In genomic region chr11:67912184-67912583, GRCh38 we compare ENCODE assay signal across 4 cellular contexts.
DNase-seq lines count a peak whose midpoint lies in the region; ATAC-seq, FAIRE-seq and TF ChIP-seq lines count a peak whose summit lies in the region.
"Not testable (repeated sequence)": the region's sequence is repeated elsewhere in the genome, so short reads cannot be mapped to it uniquely, and the experiment has no call there.

No MANE protein-coding gene starts in this region.

- H3K4me2 ChIP-seq in GM23338; K562 (ENCODE audit: insufficient read depth, low read length): not testable (repeated sequence)

- not testable (repeated sequence) for ATAC-seq in GM23338; activated CD4-positive, alpha-beta T cell treated with anti-CD3 and anti-CD28 coated beads for 36 hours; K562

- FAIRE-seq in K562 (lab: Jason Lieb, UNC): not testable (repeated sequence)

- not testable (repeated sequence) for H3K4me3 Mint-ChIP-seq in GM23338; activated CD4-positive, alpha-beta T cell treated with anti-CD3 and anti-CD28 coated beads for 36 hours

- not testable (repeated sequence) for H3K4me1 ChIP-seq in GM23338 (ENCODE audit: insufficient read depth); HEK293 (ENCODE audit: control insufficient read depth, insufficient read depth, low read length); K562 (replicated peaks in 1 of 2; ENCODE audit: control insufficient read depth in 2 of 2, insufficient read depth in 2 of 2, low read length in 2 of 2)

- not testable (repeated sequence) for TF ChIP-seq RAD21 in K562 (CRISPR knock-in tag; conservative IDR thresholded peaks at IDR 0.05 in 1 of 2, IDR thresholded peaks at IDR 0.05 in 1 of 2)

- intact Hi-C loops in activated CD4-positive, alpha-beta T cell treated with anti-CD3 and anti-CD28 coated beads for 36 hours (cut with DNase I, micrococcal nuclease); K562 (cut with micrococcal nuclease): not testable (repeated sequence)

- H3K9ac ChIP-seq in K562 (ENCODE audit: insufficient read depth in 1 of 2, low read depth in 2 of 2, low read length in 2 of 2): not testable (repeated sequence)

- H3K9me2 ChIP-seq in GM23338 (ENCODE audit: insufficient read depth): not testable (repeated sequence)

- not testable (repeated sequence) for H4K20me1 ChIP-seq in GM23338 (replicated peaks; ENCODE audit: insufficient read depth); K562 (replicated peaks; ENCODE audit: control insufficient read depth, insufficient read depth, low read length)

- H3K36me3 Mint-ChIP-seq in GM23338 (ENCODE audit: low read depth): peaks cover 15% of the 10 kb centered on the region
- H3K36me3 Mint-ChIP-seq in activated CD4-positive, alpha-beta T cell treated with anti-CD3 and anti-CD28 coated beads for 36 hours (ENCODE audit: low read depth): peaks cover 14% of the 10 kb centered on the region

- POLR2A ChIA-PET in HEK293 (lab: Yijun Ruan, JAX); K562 (lab: Yijun Ruan, JAX): not testable (repeated sequence)
- POLR2A ChIA-PET in activated CD4-positive, alpha-beta T cell treated with anti-CD3 and anti-CD28 coated beads for 36 hours (lab: Charles Lee): interaction anchor here (0.6 kb wide), 1 partner anchor 561 kb away, joined by 3 read pairs; no protein-coding TSS in a partner anchor

- H3K9me3 Mint-ChIP-seq in GM23338: peaks cover 15% of the 10 kb centered on the region
- H3K9me3 Mint-ChIP-seq in activated CD4-positive, alpha-beta T cell treated with anti-CD3 and anti-CD28 coated beads for 36 hours (ENCODE audit: low read depth): peaks cover 15% of the 10 kb centered on the region

- H3K36me3 ChIP-seq in GM23338 (ENCODE audit: insufficient read depth); HEK293 (ENCODE audit: control insufficient read depth in 2 of 2, insufficient read depth in 1 of 2, low read length in 2 of 2); K562 (ENCODE audit: control insufficient read depth, insufficient read depth, low read length): not testable (repeated sequence)

- not testable (repeated sequence) for H3K27me3 Mint-ChIP-seq in GM23338 (ENCODE audit: insufficient read depth, low read depth, poor library complexity); activated CD4-positive, alpha-beta T cell treated with anti-CD3 and anti-CD28 coated beads for 36 hours

- DNase-seq in GM23338 (ENCODE audit: low spot score): peak; percentile 2
- DNase-seq in activated CD4-positive, alpha-beta T cell treated with anti-CD3 and anti-CD28 coated beads for 36 hours; K562 (ENCODE audit: extremely low read depth in 1 of 4, low spot score in 3 of 4): not testable (repeated sequence)

- peaks cover 12% of the 10 kb centered on the region; the same call in 1 of the 3 replicates for H3K4me1 Mint-ChIP-seq in GM23338
- H3K4me1 Mint-ChIP-seq in activated CD4-positive, alpha-beta T cell treated with anti-CD3 and anti-CD28 coated beads for 36 hours: peaks cover 44% of the 10 kb centered on the region

- not testable (repeated sequence) for H3K9me3 ChIP-seq in HEK293 (ENCODE audit: control insufficient read depth, insufficient read depth, low read depth, low read length); K562 (replicated peaks; ENCODE audit: control insufficient read depth, insufficient read depth, low read depth, low read length)

- not testable (repeated sequence) for H3K27ac Mint-ChIP-seq in GM23338
- peak overlapping the region; percentile 24 for H3K27ac Mint-ChIP-seq in activated CD4-positive, alpha-beta T cell treated with anti-CD3 and anti-CD28 coated beads for 36 hours

- H3K27me3 ChIP-seq in GM23338 (ENCODE audit: insufficient read depth); K562 (ENCODE audit: control insufficient read depth in 2 of 2, insufficient read depth in 2 of 2, low read length in 2 of 2): not testable (repeated sequence)

- TF ChIP-seq POLR2A in K562 (conservative IDR thresholded peaks at IDR 0.05): not testable (repeated sequence)

- TF ChIP-seq EP300 in K562 (IDR thresholded peaks at IDR 0.05; ENCODE audit: low read length): not testable (repeated sequence)

- H3F3A ChIP-seq in GM23338 (replicated peaks; ENCODE audit: low read depth): not testable (repeated sequence)

- not testable (repeated sequence) for BruUV-seq in K562 (replicated peaks; lab: Mats Ljungman, UMichigan)

- TF ChIP-seq CTCF in GM23338 (conservative IDR thresholded peaks at IDR 0.05; ENCODE audit: low read depth in 2 of 2); HEK293 (tag by site-specific recombination; IDR thresholded peaks at IDR 0.05); K562 (IDR thresholded peaks at IDR 0.05 in 2 of 3, conservative IDR thresholded peaks at IDR 0.05 in 1 of 3; ENCODE audit: insufficient read depth in 2 of 3, low read depth in 1 of 3, low read length in 3 of 3): not testable (repeated sequence)

- 51% methylated on average over 2 of the region's 3 CpGs for WGBS in K562 (ENCODE audit: insufficient coverage, low coverage, missing lambda C conversion rate)

- CTCF ChIA-PET in HEK293 (lab: Yijun Ruan, JAX); activated CD4-positive, alpha-beta T cell treated with anti-CD3 and anti-CD28 coated beads for 36 hours (lab: Charles Lee); K562 (lab: Yijun Ruan, JAX; ENCODE audit: low intra/inter-chr PET ratio): not testable (repeated sequence)

- not testable (repeated sequence) for H2AFZ ChIP-seq in GM23338; K562 (ENCODE audit: low read depth, low read length)

- not testable (repeated sequence) for H3K4me3 ChIP-seq in GM23338; HEK293 (ENCODE audit: low read depth, low read length); K562

- in situ Hi-C loops in K562 (cut with MboI): not testable (repeated sequence)

- H3K79me2 ChIP-seq in GM23338 (replicated peaks; ENCODE audit: insufficient read depth); K562 (ENCODE audit: control insufficient read depth, insufficient read depth, low read length): not testable (repeated sequence)

- H3K27ac ChIP-seq in GM23338 (ENCODE audit: low read depth); HEK293 (ENCODE audit: extremely low read depth, low read depth, low read length); K562 (ENCODE audit: extremely low read depth, low read depth, low read length): not testable (repeated sequence)

- not testable (repeated sequence) for H3K9me1 ChIP-seq in K562 (ENCODE audit: control insufficient read depth, insufficient read depth, low read length)

TF ChIP-seq in HEK293, 187 proteins besides CTCF, POLR2A, EP300 and RAD21:
- TF ChIP-seq ZNF707 (tag by site-specific recombination; IDR thresholded peaks at IDR 0.05): peak; percentile 56; the same call in 1 of the 2 replicates

TF ChIP-seq in K562, 482 proteins besides CTCF, POLR2A, EP300 and RAD21:
- TF ChIP-seq ZNF707 (CRISPR knock-in tag; conservative IDR thresholded peaks at IDR 0.05): peak; percentile 89
